Comparison of ENCODE assay signal across 8 cellular contexts in the genomic region with DNA sequence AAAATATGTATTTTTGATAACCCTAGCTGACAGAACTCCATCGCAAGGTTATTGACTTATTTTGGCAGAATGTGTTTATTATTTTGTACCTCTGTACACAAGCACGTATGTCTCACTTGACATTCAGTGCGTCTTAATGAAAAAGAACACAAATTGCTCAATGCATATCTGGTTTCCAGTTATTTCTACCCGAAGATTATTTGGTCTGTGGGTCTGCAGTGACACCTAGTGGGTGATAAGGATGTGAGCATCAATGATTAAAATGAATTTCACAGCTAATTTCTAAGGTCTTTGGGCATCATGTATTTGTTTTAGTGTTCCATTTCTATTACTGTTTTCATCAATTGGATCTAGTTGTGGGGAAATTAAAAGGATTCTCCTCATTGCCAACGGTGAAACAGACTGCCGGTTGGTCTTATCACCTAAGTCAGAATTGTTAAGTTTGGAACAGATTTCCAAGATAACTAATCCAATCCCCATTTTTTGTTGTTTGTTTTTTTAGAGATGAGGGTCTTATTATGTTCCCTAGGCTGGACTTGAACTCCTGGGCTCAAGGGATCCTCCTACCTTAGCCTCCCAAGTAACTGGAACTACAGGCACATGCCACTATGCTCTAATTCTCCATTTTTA. TPM values are rescaled to one million over a fixed set of nuclear protein-coding genes. Genes with fewer than 3 reads are reported as not detected.
DNase-seq lines count a peak whose midpoint lies in the region; ATAC-seq, FAIRE-seq and TF ChIP-seq lines count a peak whose summit lies in the region.

No MANE protein-coding gene starts in this region.

- H3K36me3 Mint-ChIP-seq in neural progenitor cell = peaks cover 16% of the 10 kb centered on the region

- no peak overlapping the region for H2AFZ ChIP-seq in neural progenitor cell (replicated peaks)

- H3K9me3 Mint-ChIP-seq in neural progenitor cell = no peaks in the 10 kb centered on the region

- no peak overlapping the region for H3K4me3 ChIP-seq in AG10803 (ENCODE audit: low read length)
- no peak overlapping the region for H3K4me3 ChIP-seq in esophagus muscularis mucosa
- H3K4me3 ChIP-seq in neural progenitor cell = no peak overlapping the region

- H3K9me3 ChIP-seq in esophagus muscularis mucosa = no peaks in the 10 kb centered on the region
- no peaks in the 10 kb centered on the region for H3K9me3 ChIP-seq in neural progenitor cell (ENCODE audit: low read depth)

- DNase-seq in AG10803 (ENCODE audit: low read depth) (peak; percentile 75), GM18507 (ENCODE audit: extremely low spot score, insufficient read length, low read depth) (no peak), NCI-H345 (lab: John Stamatoyannopoulos, UW) (peak; percentile 40), esophagus muscularis mucosa (ENCODE audit: extremely low spot score) (no peak), neural progenitor cell (ENCODE audit: low spot score) (peak; percentile 57)
- DNase-seq in activated CD4-positive, alpha-beta T cell treated with anti-CD3 and anti-CD28 coated beads, Interleukin-2, amount 50 U/mL, for 1 hour = peak; percentile 51

- no peak overlapping the region for H3K27ac Mint-ChIP-seq in neural progenitor cell

- no peak overlapping the region for H3K9ac ChIP-seq in neural progenitor cell

- no peak for TF ChIP-seq POLR2A in esophagus muscularis mucosa (IDR thresholded peaks at IDR 0.05; ENCODE audit: low read depth)

- intact Hi-C loops in esophagus muscularis mucosa (cut with DNase I) = loop anchor here (10.0 kb wide), 1 partner anchor 545 kb away; a partner anchor contains a TSS

- no peaks in the 10 kb centered on the region for H3K4me1 Mint-ChIP-seq in neural progenitor cell

- H3K27me3 ChIP-seq in esophagus muscularis mucosa = no peaks in the 10 kb centered on the region
- H3K27me3 ChIP-seq in neural progenitor cell = no peaks in the 10 kb centered on the region

- peaks cover 28% of the 10 kb centered on the region for H3F3A ChIP-seq in neural progenitor cell (ENCODE audit: low read depth)

- ATAC-seq in GM21515 (IDR thresholded peaks at IDR 0.05; ENCODE audit: unreplicated experiment) (no peak), GM21447 (IDR thresholded peaks at IDR 0.05; ENCODE audit: unreplicated experiment) (no peak)

- H3K4me1 ChIP-seq in esophagus muscularis mucosa = peaks cover 0 to 24% (median 22%) of the 10 kb centered on the region in 4 donors
- H3K4me1 ChIP-seq in neural progenitor cell = no peaks in the 10 kb centered on the region

- H4K20me1 ChIP-seq in neural progenitor cell (ENCODE audit: low read depth) = peaks cover 27% of the 10 kb centered on the region

- H3K4me2 ChIP-seq in neural progenitor cell = no peak overlapping the region

- H3K27me3 Mint-ChIP-seq in neural progenitor cell (ENCODE audit: insufficient read depth, low read depth) = no peaks in the 10 kb centered on the region

- WGBS in esophagus muscularis mucosa = 37% methylated on average over 6 of the region's 6 CpGs

- peak overlapping the region in 2 of 4 donors; percentile 7 to 9 for H3K27ac ChIP-seq in esophagus muscularis mucosa (replicated peaks in 1 of 4)
- H3K27ac ChIP-seq in neural progenitor cell = no peak overlapping the region

- H3K79me2 ChIP-seq in neural progenitor cell (ENCODE audit: low read depth) = no peaks in the 10 kb centered on the region

- TF ChIP-seq EP300 in esophagus muscularis mucosa (IDR thresholded peaks at IDR 0.05) = no peak

- TF ChIP-seq CTCF in AG10803 (conservative IDR thresholded peaks at IDR 0.05; ENCODE audit: low read length) = peak; percentile 92
- peak; percentile 78 to 85 (median 78) for TF ChIP-seq CTCF in esophagus muscularis mucosa (IDR thresholded peaks at IDR 0.05)
- TF ChIP-seq CTCF in neural progenitor cell (IDR thresholded peaks at IDR 0.05) = peak; percentile 80

- H3K4me3 Mint-ChIP-seq in neural progenitor cell = no peak overlapping the region

- peak; percentile 84 for FAIRE-seq in GM18507 (lab: Jason Lieb, UNC)

- H3K36me3 ChIP-seq in esophagus muscularis mucosa (peaks cover 8 to 41% (median 31%) of the 10 kb centered on the region in 4 donors), neural progenitor cell (peaks cover 5% of the 10 kb centered on the region)

RNA-seq across cellular contexts. Expression of a gene that starts 13.9 kb away (rescaled TPM):
- total RNA-seq in esophagus muscularis mucosa = 10 to 100 TPM in 3 of 4 donors, 1 to 10 TPM in 1; 9.5 to 19.9 (median 13.1) TPM
- total RNA-seq in neural progenitor cell (ENCODE audit: low replicate concordance) = 30.4 and 31.9 TPM in 2 replicates

RNA-seq across cellular contexts. Expression of a gene that starts 30.4 kb away (rescaled TPM):
- total RNA-seq in esophagus muscularis mucosa (10 to 100 TPM in 1 of 4 donors, 1 to 10 TPM in 3; 4.0 to 10.8 (median 8.5) TPM), neural progenitor cell (ENCODE audit: low replicate concordance) (2.4 TPM in 1 of 2 replicates, not detected in the other)

Comparison
In these comparisons a context has a peak if more than half of its experiments do, and no peak if none do; other contexts are left out.
1. DNase-seq: peak in AG10803 (single experiment), NCI-H345 (single experiment), activated CD4-positive, alpha-beta T cell treated with anti-CD3 and anti-CD28 coated beads, Interleukin-2, amount 50 U/mL, for 1 hour (single experiment) and neural progenitor cell (single experiment); none in GM18507 (single experiment) and esophagus muscularis mucosa (single experiment).
2. Peak in every context shown above with its lines, with median percentiles within 50 percentile points of each other: CTCF ChIP-seq.